In genomic region chr2:190981733-190982132, GRCh38 we compare ENCODE assay signal across 24 cellular contexts. TPM values are rescaled to one million over a fixed set of nuclear protein-coding genes. Genes with fewer than 3 reads are reported as not detected.
A peak's percentile ranks its signal among the peaks of the same experiment; 100 is the strongest.
DNase-seq lines count a peak whose midpoint lies in the region; ATAC-seq, FAIRE-seq and TF ChIP-seq lines count a peak whose summit lies in the region.
"Had no signal": no experiment of that assay in that cellular context is flagged by ENCODE, and none has a peak within 500 bp of the region (broad histone marks: within the 10 kb centered on the region; RNA-seq: fewer than 3 reads in every experiment).

No MANE protein-coding gene starts in this region.

- no peak overlapping the region for H3K9ac ChIP-seq in BLaER1

- peaks cover 11% of the 10 kb centered on the region; the same call in 1 of the 2 replicates for H3K9me3 ChIP-seq in BLaER1
- H3K9me3 ChIP-seq in naive thymus-derived CD4-positive, alpha-beta T cell (ENCODE audit: control insufficient read depth in 2 of 3, low read length in 3 of 3), result no peaks in the 10 kb centered on the region
- H3K9me3 ChIP-seq: Caco-2, esophagus muscularis mucosa, right atrium auricular region, thyroid gland had no signal

- POLR2A ChIA-PET in naive thymus-derived CD4-positive, alpha-beta T cell (lab: Charles Lee), result interaction anchor here (0.7 to 1.2 kb wide), 4 partner anchors 27 to 772 kb away, joined by 3 read pairs; partner anchors contain the start of gene GLS

- CTCF ChIA-PET in naive thymus-derived CD4-positive, alpha-beta T cell (lab: Charles Lee), result interaction anchor here (0.7 to 1.4 kb wide), 3 partner anchors 12 to 184 kb away, joined by 3 read pairs; no protein-coding TSS in a partner anchor

- intact Hi-C loops in naive thymus-derived CD4-positive, alpha-beta T cell (cut with micrococcal nuclease), result loop anchor here in 1 of 2 donors (2.0 to 5.0 kb wide), 2 partner anchors 15 to 41 kb away; no protein-coding TSS in a partner anchor

- TF ChIP-seq CTCF in chondrocyte (IDR thresholded peaks at IDR 0.05), result no peak

- peaks cover 52% of the 10 kb centered on the region for H3K4me1 ChIP-seq in BLaER1
- peaks cover 0 to 44% of the 10 kb centered on the region in 2 donors for H3K4me1 ChIP-seq in naive thymus-derived CD4-positive, alpha-beta T cell (ENCODE audit: control insufficient read depth in 2 of 2, insufficient read depth in 2 of 2, low read length in 2 of 2)

- no peaks in the 10 kb centered on the region for H3K9me3 Mint-ChIP-seq in activated T-helper 17 cell treated with anti-CD3 and anti-CD28 coated beads, Interleukin-2, amount 50 U/mL, for 72 hours
- peaks cover 0 to 2% (median 0%) of the 10 kb centered on the region in 11 donors for H3K9me3 Mint-ChIP-seq in naive thymus-derived CD4-positive, alpha-beta T cell
- H3K9me3 Mint-ChIP-seq in chondrocyte (ENCODE audit: low read depth), result no peaks in the 10 kb centered on the region

- no peak for ATAC-seq in activated T-helper 17 cell treated with anti-CD3 and anti-CD28 coated beads, Interleukin-2, amount 50 U/mL, for 72 hours (replicated peaks)
- no peak for ATAC-seq in naive thymus-derived CD4-positive, alpha-beta T cell
- ATAC-seq: left colon, SK-N-SH treated with all-trans-retinoic acid at 6 μM for 48 hours had no signal

- no peaks in the 10 kb centered on the region for H3K27me3 Mint-ChIP-seq in activated T-helper 17 cell treated with anti-CD3 and anti-CD28 coated beads, Interleukin-2, amount 50 U/mL, for 72 hours
- H3K27me3 Mint-ChIP-seq in naive thymus-derived CD4-positive, alpha-beta T cell, result no peaks in the 10 kb centered on the region
- H3K27me3 Mint-ChIP-seq in chondrocyte (ENCODE audit: low read depth), result no peaks in the 10 kb centered on the region

- H3K4me1 Mint-ChIP-seq in activated T-helper 17 cell treated with anti-CD3 and anti-CD28 coated beads, Interleukin-2, amount 50 U/mL, for 72 hours, result peaks cover 25% of the 10 kb centered on the region
- peaks cover 20 to 83% (median 77%) of the 10 kb centered on the region in 7 donors for H3K4me1 Mint-ChIP-seq in naive thymus-derived CD4-positive, alpha-beta T cell
- peaks cover 29% of the 10 kb centered on the region for H3K4me1 Mint-ChIP-seq in chondrocyte (ENCODE audit: low read depth)

- peak overlapping the region; percentile 16 for H3K27ac Mint-ChIP-seq in activated T-helper 17 cell treated with anti-CD3 and anti-CD28 coated beads, Interleukin-2, amount 50 U/mL, for 72 hours
- H3K27ac Mint-ChIP-seq in naive thymus-derived CD4-positive, alpha-beta T cell, result peak overlapping the region; percentile 59 to 98 (median 90)
- H3K27ac Mint-ChIP-seq in chondrocyte (ENCODE audit: unreplicated experiment), result no peak overlapping the region

- peaks cover 62% of the 10 kb centered on the region for H3K36me3 ChIP-seq in BLaER1
- H3K36me3 ChIP-seq in naive thymus-derived CD4-positive, alpha-beta T cell (ENCODE audit: control insufficient read depth in 2 of 3, insufficient read depth in 3 of 3, low read length in 3 of 3), result peaks cover 63 to 95% (median 94%) of the 10 kb centered on the region in 3 experiments

- H3K27me3 ChIP-seq in BLaER1, result no peaks in the 10 kb centered on the region
- no peaks in the 10 kb centered on the region for H3K27me3 ChIP-seq in naive thymus-derived CD4-positive, alpha-beta T cell (ENCODE audit: control insufficient read depth in 2 of 2, insufficient read depth in 2 of 2, low read length in 2 of 2)
- H3K27me3 ChIP-seq: cardiac muscle cell, esophagus muscularis mucosa, right atrium auricular region, thyroid gland had no signal

- peak overlapping the region; percentile 94 for H3K27ac ChIP-seq in BLaER1
- H3K27ac ChIP-seq in naive thymus-derived CD4-positive, alpha-beta T cell (ENCODE audit: low read depth, low read length), result peak overlapping the region; percentile 54
- H3K27ac ChIP-seq: cardiac muscle cell, esophagus muscularis mucosa, right atrium auricular region had no signal

- no peak for DNase-seq in GM12891 (ENCODE audit: insufficient read length, low spot score)
- no peak for DNase-seq in naive thymus-derived CD4-positive, alpha-beta T cell
- DNase-seq in chondrocyte (ENCODE audit: low spot score), result no peak
- no peak for DNase-seq in Kasumi-1 (lab: John Stamatoyannopoulos, UW)
- DNase-seq in cerebellum (ENCODE audit: low spot score), result no peak
- DNase-seq in erythroblast (lab: John Stamatoyannopoulos, UW), result no peak
- DNase-seq: activated CD4-positive, alpha-beta T cell treated with anti-CD3 and anti-CD28 coated beads for 4 hours; activated T-cell treated with anti-CD3 and anti-CD28 coated beads for 4 hours; amygdala; Caco-2; KG1; left colon; midbrain; NCI-H2029; nucleus accumbens; RPMI8226; thyroid gland had no signal

- H3K4me2 ChIP-seq in BLaER1, result peak overlapping the region; percentile 92

- TF ChIP-seq POLR2A in GM12891 (IDR thresholded peaks at IDR 0.05; ENCODE audit: low read depth, low read length) (peak; percentile 46), erythroblast (IDR thresholded peaks at IDR 0.05; ENCODE audit: low read length) (no peak)

- no peaks in the 10 kb centered on the region for H3K36me3 Mint-ChIP-seq in activated T-helper 17 cell treated with anti-CD3 and anti-CD28 coated beads, Interleukin-2, amount 50 U/mL, for 72 hours (ENCODE audit: low read depth)
- peaks cover 27 to 90% (median 79%) of the 10 kb centered on the region in 5 donors for H3K36me3 Mint-ChIP-seq in naive thymus-derived CD4-positive, alpha-beta T cell
- H3K36me3 Mint-ChIP-seq in chondrocyte (ENCODE audit: low read depth), result peaks cover 70% of the 10 kb centered on the region

- H3K4me3 ChIP-seq in BLaER1, result no peak overlapping the region
- H3K4me3 ChIP-seq in naive thymus-derived CD4-positive, alpha-beta T cell (ENCODE audit: low read length), result no peak overlapping the region
- H3K4me3 ChIP-seq: cardiac muscle cell, esophagus muscularis mucosa, right atrium auricular region, thyroid gland had no signal

- no peak for FAIRE-seq in GM12891 (lab: Jason Lieb, UNC)
- FAIRE-seq: H1 had no signal

- no peaks in the 10 kb centered on the region for H4K20me1 ChIP-seq in BLaER1

- H3K4me3 Mint-ChIP-seq in activated T-helper 17 cell treated with anti-CD3 and anti-CD28 coated beads, Interleukin-2, amount 50 U/mL, for 72 hours, result no peak overlapping the region
- H3K4me3 Mint-ChIP-seq in naive thymus-derived CD4-positive, alpha-beta T cell, result peak overlapping the region in 2 of 10 donors; percentile 2 to 46
- no peak overlapping the region for H3K4me3 Mint-ChIP-seq in chondrocyte (ENCODE audit: unreplicated experiment)

TF ChIP-seq in GM12891, 5 proteins besides CTCF, POLR2A, EP300 and RAD21:
- no peak for TF ChIP-seq TAF1 (IDR thresholded peaks at IDR 0.05; ENCODE audit: low read depth, low read length)
- no peak for TF ChIP-seq POU2F2 (IDR thresholded peaks at IDR 0.05; ENCODE audit: low read depth, low read length)
- TF ChIP-seq PAX5 (IDR thresholded peaks at IDR 0.05; ENCODE audit: insufficient read depth, low read length, severe bottlenecking), result no peak
- no peak for TF ChIP-seq SPI1 (IDR thresholded peaks at IDR 0.05; ENCODE audit: low read depth, low read length)
- TF ChIP-seq POLR2AphosphoS5 (IDR thresholded peaks at IDR 0.05; ENCODE audit: low read depth, low read length), result no peak; the same call in 1 of the 2 replicates
TF ChIP-seq in GM12891: peak in this region for 0.

RNA-seq across cellular contexts. Expression of gene STAT1, which starts 32.2 kb away (rescaled TPM):
- 320 TPM for polyA plus RNA-seq in GM12891 (2012; ENCODE audit: low read depth, missing spikeins)
- total RNA-seq in activated T-helper 17 cell treated with anti-CD3 and anti-CD28 coated beads, Interleukin-2, amount 50 U/mL, for 72 hours, result 100 to 1,000 TPM; 163 to 363 TPM
- total RNA-seq in naive thymus-derived CD4-positive, alpha-beta T cell, result 1,000 to 10,000 TPM in 1 of 5 experiments, 10 to 100 TPM in 4; 74.1 to 1,177 (median 89.6) TPM
- polyA plus RNA-seq in naive thymus-derived CD4-positive, alpha-beta T cell, result 100 to 1,000 TPM; 221 to 244 TPM
- total RNA-seq in chondrocyte (71.5 to 143 TPM (median 140 TPM) in 3 replicates), cerebellum (24.7 TPM)
